ENCODE assay signal across 17 cellular contexts in genomic region chr17:62178579-62178978, GRCh38.
DNase-seq lines count a peak whose midpoint lies in the region; ATAC-seq and TF ChIP-seq lines count a peak whose summit lies in the region.
"Had no signal": no experiment of that assay in that cellular context is flagged by ENCODE, and none has a peak within 500 bp of the region (broad histone marks: within the 10 kb centered on the region; RNA-seq: fewer than 3 reads in every experiment).

No MANE protein-coding gene starts in this region.

- peaks cover 2% of the 10 kb centered on the region for H3K4me1 ChIP-seq in fibroblast of lung (ENCODE audit: control insufficient read depth, extremely low read depth, insufficient read depth, low read length)
- H3K4me1 ChIP-seq: right atrium auricular region, upper lobe of left lung had no signal

- no peak overlapping the region for H3K27ac Mint-ChIP-seq in HFFc6
- H3K27ac Mint-ChIP-seq in activated naive CD8-positive, alpha-beta T cell treated with anti-CD3 and anti-CD28 coated beads, Interleukin-2, amount 50 U/mL, for 24 hours = no peak overlapping the region
- H3K27ac Mint-ChIP-seq: activated naive CD8-positive, alpha-beta T cell; IgD-negative memory B cell; nephron progenitor cell had no signal

- H3K4me3 ChIP-seq in fibroblast of lung (replicated peaks in 1 of 4; ENCODE audit: control extremely low read depth in 1 of 4, insufficient read depth in 1 of 4, low read depth in 3 of 4, low read length in 4 of 4) (no peak overlapping the region), retinal pigment epithelial cell (ENCODE audit: low read length) (no peak overlapping the region)
- H3K4me3 ChIP-seq: lung, right atrium auricular region, upper lobe of left lung had no signal

- no peaks in the 10 kb centered on the region; the same call in 1 of the 2 replicates for H3K27me3 Mint-ChIP-seq in HFFc6 (ENCODE audit: insufficient read depth)
- peaks cover 3% of the 10 kb centered on the region for H3K27me3 Mint-ChIP-seq in activated naive CD8-positive, alpha-beta T cell treated with anti-CD3 and anti-CD28 coated beads, Interleukin-2, amount 50 U/mL, for 24 hours
- H3K27me3 Mint-ChIP-seq: activated naive CD8-positive, alpha-beta T cell had no signal

- no peak overlapping the region for H3K4me2 ChIP-seq in fibroblast of lung (ENCODE audit: extremely low read depth, insufficient read depth, low read length)

- H3K9me3 ChIP-seq in fibroblast of lung (ENCODE audit: control insufficient read depth, insufficient read depth, low read depth, low read length) = no peaks in the 10 kb centered on the region

- H3K27me3 ChIP-seq in fibroblast of lung (ENCODE audit: control insufficient read depth, insufficient read depth, low read length) = no peaks in the 10 kb centered on the region
- H3K27me3 ChIP-seq: right atrium auricular region, upper lobe of left lung had no signal

- H3K9ac ChIP-seq in fibroblast of lung (ENCODE audit: insufficient read depth, low read length) = no peak overlapping the region

- no peaks in the 10 kb centered on the region for H3K36me3 Mint-ChIP-seq in HFFc6 (ENCODE audit: low read depth)
- no peaks in the 10 kb centered on the region for H3K36me3 Mint-ChIP-seq in activated naive CD8-positive, alpha-beta T cell treated with anti-CD3 and anti-CD28 coated beads, Interleukin-2, amount 50 U/mL, for 24 hours (ENCODE audit: low read depth)
- H3K36me3 Mint-ChIP-seq: IgD-negative memory B cell had no signal

- no peak overlapping the region for H3K27ac ChIP-seq in fibroblast of lung (ENCODE audit: insufficient read depth, low read length)
- H3K27ac ChIP-seq: right atrium auricular region, upper lobe of left lung had no signal

- H4K20me1 ChIP-seq in fibroblast of lung (ENCODE audit: control insufficient read depth, extremely low read depth, insufficient read depth, low read length) = no peaks in the 10 kb centered on the region

- no peaks in the 10 kb centered on the region for H3K36me3 ChIP-seq in fibroblast of lung (ENCODE audit: control insufficient read depth, insufficient read depth, low read length)
- H3K36me3 ChIP-seq: right atrium auricular region, upper lobe of left lung had no signal

- no peaks in the 10 kb centered on the region; the same call in 1 of the 2 replicates for H3K9me3 Mint-ChIP-seq in HFFc6
- H3K9me3 Mint-ChIP-seq in activated naive CD8-positive, alpha-beta T cell treated with anti-CD3 and anti-CD28 coated beads, Interleukin-2, amount 50 U/mL, for 24 hours = peaks cover 10% of the 10 kb centered on the region

- no peak overlapping the region for H3K4me3 Mint-ChIP-seq in HFFc6
- no peak overlapping the region for H3K4me3 Mint-ChIP-seq in activated naive CD8-positive, alpha-beta T cell treated with anti-CD3 and anti-CD28 coated beads, Interleukin-2, amount 50 U/mL, for 24 hours
- H3K4me3 Mint-ChIP-seq: activated naive CD8-positive, alpha-beta T cell; nephron progenitor cell had no signal

- DNase-seq in HFFc6 (peak; percentile 18), T1000 (lab: John Stamatoyannopoulos, UW) (peak; percentile 62), fibroblast of lung (ENCODE audit: low read depth in 2 of 2) (peak; percentile 22 to 25), retinal pigment epithelial cell (ENCODE audit: low read depth) (peak; percentile 29), NCI-H187 (lab: John Stamatoyannopoulos, UW) (no peak)
- no peak for DNase-seq in activated CD4-positive, alpha-beta T cell treated with anti-CD3 and anti-CD28 coated beads, Interleukin-2, amount 50 U/mL, for 4 hours
- DNase-seq in activated naive CD8-positive, alpha-beta T cell treated with anti-CD3 and anti-CD28 coated beads, Interleukin-2, amount 50 U/mL, for 24 hours = no peak
- DNase-seq: NCI-H1436; NCI-H446; nephron progenitor cell; stimulated activated CD4-positive, alpha-beta T cell treated with anti-CD3 and anti-CD28 coated beads, Interleukin-2, amount 100 ng/mL, for 48 hours; upper lobe of left lung had no signal

- H2AFZ ChIP-seq in fibroblast of lung (ENCODE audit: low read length) = no peak overlapping the region

- no peak for ATAC-seq in GM18519 (IDR thresholded peaks at IDR 0.05; ENCODE audit: low FRiP score, unreplicated experiment)
- ATAC-seq in activated naive CD8-positive, alpha-beta T cell treated with anti-CD3 and anti-CD28 coated beads, Interleukin-2, amount 50 U/mL, for 24 hours = no peak

- no peak for TF ChIP-seq CTCF in HFFc6 (IDR thresholded peaks at IDR 0.05)
- no peak for TF ChIP-seq CTCF in fibroblast of lung (conservative IDR thresholded peaks at IDR 0.05 in 1 of 2, IDR thresholded peaks at IDR 0.05 in 1 of 2; ENCODE audit: low read depth in 1 of 2, low read length in 2 of 2)
- no peak for TF ChIP-seq CTCF in retinal pigment epithelial cell (conservative IDR thresholded peaks at IDR 0.05; ENCODE audit: low read depth, low read length)

- no peaks in the 10 kb centered on the region for H3K79me2 ChIP-seq in fibroblast of lung (ENCODE audit: control insufficient read depth, insufficient read depth, low read length)

- H3K4me1 Mint-ChIP-seq in HFFc6 (ENCODE audit: low read depth) = peaks cover 21% of the 10 kb centered on the region
- no peaks in the 10 kb centered on the region for H3K4me1 Mint-ChIP-seq in activated naive CD8-positive, alpha-beta T cell treated with anti-CD3 and anti-CD28 coated beads, Interleukin-2, amount 50 U/mL, for 24 hours
- H3K4me1 Mint-ChIP-seq: IgD-negative memory B cell had no signal

Comparison
In these comparisons a context has a peak if more than half of its experiments do, and no peak if none do; other contexts are left out.
1. DNase-seq: peak in HFFc6 (single experiment), T1000 (single experiment), fibroblast of lung (2 of 2) and retinal pigment epithelial cell (single experiment); none in NCI-H187 (0 of 2), activated CD4-positive, alpha-beta T cell treated with anti-CD3 and anti-CD28 coated beads, Interleukin-2, amount 50 U/mL, for 4 hours (0 of 2) and activated naive CD8-positive, alpha-beta T cell treated with anti-CD3 and anti-CD28 coated beads, Interleukin-2, amount 50 U/mL, for 24 hours (single experiment).